In the genomic region with DNA sequence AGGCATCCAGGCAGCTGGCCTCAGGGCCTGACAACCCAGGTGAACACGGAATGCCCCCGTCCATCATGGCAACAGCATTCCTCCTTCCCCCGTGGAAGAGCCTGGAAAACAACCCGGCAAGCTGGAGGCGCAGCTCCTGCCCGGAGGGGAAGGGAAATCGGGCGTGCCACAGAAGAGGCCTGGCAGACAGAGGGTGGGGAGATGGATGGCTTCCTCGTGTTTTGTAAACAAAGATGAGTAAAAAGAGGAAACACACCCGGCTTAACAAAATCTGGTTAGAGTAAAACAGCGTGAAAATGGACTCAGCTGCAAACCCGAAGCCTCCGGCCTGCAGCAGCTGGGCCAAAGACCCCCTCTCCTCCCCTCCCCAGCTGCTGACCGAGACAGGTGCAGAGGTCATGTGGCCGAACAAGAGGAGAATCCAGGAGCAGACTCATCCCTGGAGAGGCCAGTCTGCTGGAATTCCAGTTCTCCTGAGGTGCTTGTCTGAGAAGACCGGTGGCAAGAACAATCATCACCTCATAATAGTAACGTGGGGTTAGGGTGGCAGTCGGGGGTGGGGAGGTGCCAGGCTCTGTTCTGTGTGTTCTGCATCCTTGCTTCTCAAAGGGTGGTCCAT, we compare ENCODE assay signal across 10 cellular contexts. TPM values are rescaled to one million over a fixed set of nuclear protein-coding genes. Genes with fewer than 3 reads are reported as not detected.
DNase-seq lines count a peak whose midpoint lies in the region; ATAC-seq and TF ChIP-seq lines count a peak whose summit lies in the region.
"Had no signal": no experiment of that assay in that cellular context is flagged by ENCODE, and none has a peak within 500 bp of the region (broad histone marks: within the 10 kb centered on the region; RNA-seq: fewer than 3 reads in every experiment).

No MANE protein-coding gene starts in this region.

- peak; percentile 26 for ATAC-seq in HG03432 (IDR thresholded peaks at IDR 0.05; ENCODE audit: unreplicated experiment)
- ATAC-seq: effector memory CD8-positive, alpha-beta T cell had no signal

- TF ChIP-seq CTCF in AG10803 (conservative IDR thresholded peaks at IDR 0.05; ENCODE audit: low read length): no peak
- TF ChIP-seq CTCF in colonic mucosa (IDR thresholded peaks at IDR 0.05): no peak
- no peak for TF ChIP-seq CTCF in nephron progenitor cell (IDR thresholded peaks at IDR 0.05)
- TF ChIP-seq CTCF in brain microvascular endothelial cell (IDR thresholded peaks at IDR 0.05; ENCODE audit: low read depth, low read length, missing control alignments): no peak

- peak overlapping the region in 1 of 2 donors; percentile 58 for H3K9ac ChIP-seq in colonic mucosa (ENCODE audit: low read depth in 2 of 2, low read length in 2 of 2)

- peaks cover 3% of the 10 kb centered on the region for H3K27me3 Mint-ChIP-seq in nephron progenitor cell (ENCODE audit: low read depth, poor library complexity)
- H3K27me3 Mint-ChIP-seq: effector memory CD8-positive, alpha-beta T cell had no signal

- peak overlapping the region; percentile 92 for H3K27ac Mint-ChIP-seq in nephron progenitor cell

- H3K4me3 ChIP-seq in AG10803 (ENCODE audit: low read length) (peak overlapping the region; percentile 26), colonic mucosa (no peak overlapping the region), brain microvascular endothelial cell (ENCODE audit: low read depth, low read length) (no peak overlapping the region)

- peak overlapping the region; percentile 41 for H3K4me3 Mint-ChIP-seq in nephron progenitor cell
- H3K4me3 Mint-ChIP-seq: effector memory CD8-positive, alpha-beta T cell had no signal

- H3K9me3 Mint-ChIP-seq in nephron progenitor cell: no peaks in the 10 kb centered on the region
- H3K9me3 Mint-ChIP-seq: effector memory CD8-positive, alpha-beta T cell had no signal

- H3K9me3 ChIP-seq in colonic mucosa: no peaks in the 10 kb centered on the region

- intact Hi-C loops in colonic mucosa (cut with DNase I): no loop called here

- H3K4me1 Mint-ChIP-seq in nephron progenitor cell: peaks cover 100% of the 10 kb centered on the region

- in situ Hi-C loops in brain microvascular endothelial cell (cut with HindIII; ENCODE audit: low pct_ligation_motif_present, low sequenced_read_pairs): no loop called here

- DNase-seq in AG10803 (ENCODE audit: low read depth) (peak; percentile 66), colonic mucosa (peak; percentile 57), nephron progenitor cell (no peak), NCI-H524 treated with DMSO at 0.1 percent for 48 hours (lab: John Stamatoyannopoulos, UW) (no peak), brain microvascular endothelial cell (no peak), dermis blood vessel endothelial cell (no peak)
- no peak for DNase-seq in activated CD4-positive, alpha-beta T cell treated with anti-CD3 and anti-CD28 coated beads for 1 hour
- DNase-seq: effector memory CD8-positive, alpha-beta T cell; stimulated activated CD4-positive, alpha-beta T cell treated with anti-CD3 and anti-CD28 coated beads, Interleukin-12 subunit alpha, Interleukin-12 subunit beta, amount 100 ng/mL, for 4 hours had no signal

- H3K36me3 ChIP-seq in colonic mucosa: no peaks in the 10 kb centered on the region
- no peaks in the 10 kb centered on the region for H3K36me3 ChIP-seq in brain microvascular endothelial cell (replicated peaks)

- H3K27me3 ChIP-seq in colonic mucosa (no peaks in the 10 kb centered on the region), brain microvascular endothelial cell (replicated peaks) (no peaks in the 10 kb centered on the region)

- peaks cover 46% of the 10 kb centered on the region for H3K36me3 Mint-ChIP-seq in nephron progenitor cell (ENCODE audit: low read depth)

- H3K4me1 ChIP-seq in colonic mucosa: peaks cover 16% of the 10 kb centered on the region

- H3K27ac ChIP-seq in colonic mucosa: peak overlapping the region; percentile 51
- H3K27ac ChIP-seq in brain microvascular endothelial cell: no peak overlapping the region

RNA-seq across cellular contexts. Expression of gene BMF, which starts 15.3 kb away (rescaled TPM):
- total RNA-seq in colonic mucosa: 10 to 100 TPM in 1 of 2 donors, 1 to 10 TPM in 1; 5.0 to 11.6 TPM
- 9.4 and 18.4 TPM in 2 replicates for total RNA-seq in dermis blood vessel endothelial cell

RNA-seq across cellular contexts. Expression of gene SRP14, which starts 54.4 kb away (rescaled TPM):
- total RNA-seq in colonic mucosa (100 to 1,000 TPM; 163 to 167 TPM), dermis blood vessel endothelial cell (236 and 391 TPM in 2 replicates)

Comparison
In these comparisons a context has a peak if more than half of its experiments do, and no peak if none do; other contexts are left out.
1. DNase-seq: peak in AG10803 (single experiment) and colonic mucosa (single experiment); none in nephron progenitor cell (single experiment), NCI-H524 treated with DMSO at 0.1 percent for 48 hours (single experiment), brain microvascular endothelial cell (single experiment), activated CD4-positive, alpha-beta T cell treated with anti-CD3 and anti-CD28 coated beads for 1 hour (single experiment) and dermis blood vessel endothelial cell (single experiment).